2 cellular contexts compared by ENCODE assay signal in genomic region chr10:24456319-24456718, GRCh38.
TF ChIP-seq lines count a peak whose summit lies in the region.

No MANE protein-coding gene starts in this region.

TF ChIP-seq in HEK293, 187 proteins besides CTCF, POLR2A, EP300 and RAD21 (continued from another document):
- 0 out of 2 replicates have a peak, but pooled peaks have one; percentile 12 for TF ChIP-seq PRDM10 (tag by site-specific recombination; IDR thresholded peaks at IDR 0.05)

TF ChIP-seq in GM23338, 12 proteins besides CTCF, POLR2A, EP300 and RAD21 (continued from another document):
- TF ChIP-seq ZNF462 (CRISPR knock-in tag; IDR thresholded peaks at IDR 0.05) = no peak
- no peak for TF ChIP-seq CREB1 (CRISPR knock-in tag; IDR thresholded peaks at IDR 0.05; ENCODE audit: low read depth)
- TF ChIP-seq REST (IDR thresholded peaks at IDR 0.05; ENCODE audit: unreplicated experiment) = no peak
- no peak for TF ChIP-seq POLR2AphosphoS5 (IDR thresholded peaks at IDR 0.05; ENCODE audit: low read depth)
